15 cellular contexts compared by ENCODE assay signal in genomic region chr10:126463306-126463705, GRCh38.
A peak's percentile ranks its signal among the peaks of the same experiment; 100 is the strongest.
DNase-seq lines count a peak whose midpoint lies in the region; ATAC-seq lines count a peak whose summit lies in the region.
"Had no signal": no experiment of that assay in that cellular context is flagged by ENCODE, and none has a peak within 500 bp of the region (broad histone marks: within the 10 kb centered on the region; RNA-seq: fewer than 3 reads in every experiment).

No MANE protein-coding gene starts in this region.

- H3K4ac ChIP-seq in trophoblast cell (ENCODE audit: low read depth, low read length), result no peak overlapping the region
- no peak overlapping the region for H3K4ac ChIP-seq in neuronal stem cell (ENCODE audit: low read length)

- H3K27me3 ChIP-seq in trophoblast cell (ENCODE audit: insufficient read depth, low read length) (no peaks in the 10 kb centered on the region), neuronal stem cell (ENCODE audit: control insufficient read depth in 3 of 3, insufficient read depth in 3 of 3, low read depth in 1 of 3, low read length in 3 of 3) (no peaks in the 10 kb centered on the region)

- no CpG with 5 or more reads among the region's 10 CpGs for WGBS in trophoblast cell (ENCODE audit: extremely low coverage, insufficient coverage, insufficient read length)
- no CpG with 5 or more reads among the region's 10 CpGs for WGBS in neuronal stem cell (ENCODE audit: extremely low coverage in 2 of 2, insufficient read length in 2 of 2, insufficient replicate concordance in 1 of 2), 2 donors

- ATAC-seq in GM21529 (IDR thresholded peaks at IDR 0.05; ENCODE audit: unreplicated experiment), result no peak
- ATAC-seq: A549 had no signal

- H3K4me3 ChIP-seq in trophoblast cell (ENCODE audit: low read depth, low read length), result no peak overlapping the region
- no peak overlapping the region for H3K4me3 ChIP-seq in neuronal stem cell (ENCODE audit: low read length in 2 of 2)
- H3K4me3 ChIP-seq: A549, HAP-1 had no signal

- DNase-seq in NCI-H524 (lab: John Stamatoyannopoulos, UW), result peak; percentile 57 to 78
- peak; percentile 13 for DNase-seq in SK-N-DZ (ENCODE audit: low spot score)
- peak; percentile 3 for DNase-seq in iPS-NIHi7 (ENCODE audit: extremely low spot score)
- peak; percentile 42 for DNase-seq in retina
- no peak for DNase-seq in NCI-H1105 (lab: John Stamatoyannopoulos, UW)
- DNase-seq in trophoblast cell, result no peak
- no peak for DNase-seq in neuronal stem cell (ENCODE audit: low spot score)
- DNase-seq: Caco-2; CD8-positive, alpha-beta memory T cell; DND-41; GDM1; HFFc6 had no signal

- no peak overlapping the region for H2BK12ac ChIP-seq in trophoblast cell (ENCODE audit: low read length)
- no peak overlapping the region for H2BK12ac ChIP-seq in neuronal stem cell (ENCODE audit: low read length)

- no peaks in the 10 kb centered on the region for H3K79me2 ChIP-seq in trophoblast cell (ENCODE audit: control insufficient read depth, insufficient read depth, low read length, poor library complexity)

- H3K79me1 ChIP-seq in trophoblast cell (ENCODE audit: low read length) (no peaks in the 10 kb centered on the region), neuronal stem cell (ENCODE audit: low read depth, low read length) (no peaks in the 10 kb centered on the region)

- no peak overlapping the region for H2BK120ac ChIP-seq in trophoblast cell (ENCODE audit: insufficient read depth, low read length, poor library complexity)
- no peak overlapping the region for H2BK120ac ChIP-seq in neuronal stem cell (ENCODE audit: low read depth, low read length)

- H3K23ac ChIP-seq in trophoblast cell (ENCODE audit: low read length) (no peak overlapping the region), neuronal stem cell (ENCODE audit: low read depth, low read length, poor library complexity) (no peak overlapping the region)

- peaks cover 5% of the 10 kb centered on the region for H3K9me3 ChIP-seq in trophoblast cell (ENCODE audit: insufficient read depth, low read depth, low read length)
- no peaks in the 10 kb centered on the region for H3K9me3 ChIP-seq in neuronal stem cell (replicated peaks in 1 of 2; ENCODE audit: control insufficient read depth in 2 of 2, insufficient read depth in 1 of 2, low read depth in 1 of 2, low read length in 2 of 2)
- H3K9me3 ChIP-seq: A549, Caco-2, HAP-1 had no signal

- no peaks in the 10 kb centered on the region for H3K36me3 ChIP-seq in trophoblast cell (ENCODE audit: control insufficient read depth in 1 of 2, insufficient read depth in 2 of 2, low read length in 2 of 2)
- no peaks in the 10 kb centered on the region for H3K36me3 ChIP-seq in neuronal stem cell (replicated peaks in 1 of 2; ENCODE audit: control insufficient read depth in 2 of 2, insufficient read depth in 2 of 2, low read length in 2 of 2)
- H3K36me3 ChIP-seq: HAP-1 had no signal

- no peak overlapping the region for H4K8ac ChIP-seq in trophoblast cell (ENCODE audit: low read depth, low read length)
- no peak overlapping the region for H4K8ac ChIP-seq in neuronal stem cell (ENCODE audit: low read depth, low read length)

- H3K4me1 ChIP-seq in trophoblast cell (ENCODE audit: control insufficient read depth in 1 of 2, insufficient read depth in 2 of 2, low read length in 2 of 2) (peaks cover 3 to 5% of the 10 kb centered on the region in 2 experiments), neuronal stem cell (ENCODE audit: control insufficient read depth in 2 of 2, insufficient read depth in 1 of 2, low read depth in 1 of 2, low read length in 2 of 2) (no peaks in the 10 kb centered on the region)
- H3K4me1 ChIP-seq: Caco-2, HAP-1 had no signal

- no peak overlapping the region for H3K14ac ChIP-seq in trophoblast cell (ENCODE audit: low read length)
- H3K14ac ChIP-seq in neuronal stem cell (ENCODE audit: low read length), result no peak overlapping the region

- no peak overlapping the region for H3K4me2 ChIP-seq in trophoblast cell (ENCODE audit: low read length)
- H3K4me2 ChIP-seq in neuronal stem cell (ENCODE audit: insufficient read depth, low read length, poor library complexity, severe bottlenecking), result no peak overlapping the region
- H3K4me2 ChIP-seq: A549 had no signal

- H2BK5ac ChIP-seq in trophoblast cell (ENCODE audit: low read depth, low read length, poor library complexity) (no peak overlapping the region), neuronal stem cell (ENCODE audit: low read length) (no peak overlapping the region)

- H4K12ac ChIP-seq in trophoblast cell (ENCODE audit: low read depth, low read length), result no peak overlapping the region

- H3K27ac ChIP-seq in trophoblast cell (ENCODE audit: low read depth, low read length), result no peak overlapping the region
- H3K27ac ChIP-seq in neuronal stem cell (replicated peaks; ENCODE audit: low read length), result no peak overlapping the region

- no peak overlapping the region for H2AFZ ChIP-seq in trophoblast cell (ENCODE audit: insufficient read depth, low read length, poor library complexity)
- H2AFZ ChIP-seq in neuronal stem cell (ENCODE audit: low read length), result no peak overlapping the region

- H3K9ac ChIP-seq in trophoblast cell (ENCODE audit: low read length), result no peak overlapping the region
- H3K9ac ChIP-seq in neuronal stem cell (ENCODE audit: low read depth, low read length, poor library complexity), result no peak overlapping the region

- H4K91ac ChIP-seq in trophoblast cell (ENCODE audit: low read depth, low read length) (no peak overlapping the region), neuronal stem cell (ENCODE audit: low read depth, low read length, poor library complexity) (no peak overlapping the region)

- no peak overlapping the region for H2BK15ac ChIP-seq in neuronal stem cell (ENCODE audit: low read length)

- no peak overlapping the region for H2AK5ac ChIP-seq in trophoblast cell (ENCODE audit: low read length)
- no peak overlapping the region for H2AK5ac ChIP-seq in neuronal stem cell (ENCODE audit: low read depth, low read length)

- no peak overlapping the region for H3K18ac ChIP-seq in trophoblast cell (ENCODE audit: low read length)
- no peak overlapping the region for H3K18ac ChIP-seq in neuronal stem cell (ENCODE audit: low read length)

Comparison
In these comparisons a context has a peak if more than half of its experiments do, and no peak if none do; other contexts are left out.
1. DNase-seq: peak in NCI-H524 (2 of 2), SK-N-DZ (single experiment), iPS-NIHi7 (single experiment) and retina (single experiment); none in NCI-H1105 (single experiment), trophoblast cell (0 of 2) and neuronal stem cell (single experiment).